In the genomic region with DNA sequence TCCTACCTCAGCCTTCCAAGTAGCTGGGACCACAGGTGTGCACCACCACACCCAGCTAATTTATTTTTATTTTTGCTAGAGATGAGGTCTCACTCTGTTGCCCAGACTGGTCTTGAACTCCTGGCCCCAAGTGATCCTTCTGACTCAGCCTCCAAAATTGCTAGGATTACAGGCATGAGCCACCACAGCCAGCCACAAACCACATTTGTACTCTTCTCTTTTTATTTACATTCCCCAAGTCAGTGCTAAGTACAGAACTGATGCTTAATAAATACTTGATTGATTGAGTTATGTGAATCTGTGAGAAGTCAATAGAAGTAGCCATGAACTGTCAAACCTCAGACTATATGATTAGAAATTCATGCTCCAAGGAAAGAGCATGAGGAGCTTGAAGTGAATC, we compare ENCODE assay signal across 26 cellular contexts. TPM values are rescaled to one million over a fixed set of nuclear protein-coding genes. Genes with fewer than 3 reads are reported as not detected.
DNase-seq lines count a peak whose midpoint lies in the region; ATAC-seq, FAIRE-seq and TF ChIP-seq lines count a peak whose summit lies in the region.
"Had no signal": no experiment of that assay in that cellular context is flagged by ENCODE, and none has a peak within 500 bp of the region (broad histone marks: within the 10 kb centered on the region; RNA-seq: fewer than 3 reads in every experiment).

No MANE protein-coding gene starts in this region.

- no peak overlapping the region for H3K4me3 ChIP-seq in mammary epithelial cell (replicated peaks in 1 of 3; ENCODE audit: insufficient read depth in 1 of 3, low read depth in 2 of 3, low read length in 3 of 3)
- no peak overlapping the region for H3K4me3 ChIP-seq in breast epithelium
- H3K4me3 ChIP-seq in astrocyte of the spinal cord (ENCODE audit: low read depth, low read length): no peak overlapping the region
- no peak overlapping the region for H3K4me3 ChIP-seq in HepG2 (replicated peaks in 1 of 3; ENCODE audit: insufficient read depth in 1 of 3, low read depth in 2 of 3, low read length in 3 of 3)
- H3K4me3 ChIP-seq in MG63: no peak overlapping the region
- H3K4me3 ChIP-seq: adrenal gland; BLaER1 treated with 17β-estradiol and CSF1 and Interleukin-3, amounts not matched to agents 10 nM and 100 nM; GM12878; stomach; tibial artery had no signal

- H3K79me2 ChIP-seq in mammary epithelial cell (ENCODE audit: insufficient read depth, low read length): no peaks in the 10 kb centered on the region
- no peaks in the 10 kb centered on the region for H3K79me2 ChIP-seq in HepG2 (ENCODE audit: insufficient read depth, low read length)

- TF ChIP-seq EP300 in HepG2 (IDR thresholded peaks at IDR 0.05; ENCODE audit: low read depth in 2 of 2, low read length in 2 of 2) (no peak), HepG2 (CRISPR knock-in tag; IDR thresholded peaks at IDR 0.05; ENCODE audit: borderline replicate concordance) (no peak)

- dilution Hi-C loops in mammary epithelial cell (cut with HindIII; ENCODE audit: low sequenced_read_pairs): loop anchor here (5.0 kb wide), 1 partner anchor 64 kb away; no protein-coding TSS in a partner anchor

- H3K27ac ChIP-seq in mammary epithelial cell (ENCODE audit: insufficient read depth, low read depth, low read length): no peak overlapping the region
- H3K27ac ChIP-seq in breast epithelium: no peak overlapping the region
- H3K27ac ChIP-seq in HepG2 (ENCODE audit: extremely low read length, insufficient read depth, low read length): no peak overlapping the region
- H3K27ac ChIP-seq: adrenal gland, stomach, tibial artery, WERI-Rb-1 had no signal

- in situ Hi-C loops in mammary epithelial cell (cut with MboI; ENCODE audit: low sequenced_read_pairs in 2 of 2) (no loop called here), astrocyte of the spinal cord (cut with HindIII; ENCODE audit: low sequenced_read_pairs) (no loop called here), HepG2 (cut with HindIII; ENCODE audit: extremely low pct_ligation_motif_present, low pct_unique_long_range_greater_than_20kb) (no loop called here)

- no peak overlapping the region for H2AFZ ChIP-seq in mammary epithelial cell (ENCODE audit: low read depth, low read length)
- H2AFZ ChIP-seq in HepG2 (ENCODE audit: low read length): no peak overlapping the region

- H3K27me3 ChIP-seq in mammary epithelial cell (ENCODE audit: insufficient read depth, low read length) (no peaks in the 10 kb centered on the region), breast epithelium (no peaks in the 10 kb centered on the region), HepG2 (ENCODE audit: control insufficient read depth in 1 of 2, insufficient read depth in 2 of 2, low read length in 2 of 2) (no peaks in the 10 kb centered on the region), MG63 (no peaks in the 10 kb centered on the region)
- H3K27me3 ChIP-seq: BLaER1 treated with 17β-estradiol and CSF1 and Interleukin-3, amounts not matched to agents 10 nM and 100 nM; stomach; tibial artery had no signal

- no TSS peak for BruUV-seq in mammary epithelial cell (replicated peaks; lab: Mats Ljungman, UMichigan)
- no TSS peak for BruUV-seq in HepG2 (replicated peaks; lab: Mats Ljungman, UMichigan)

- no peak for ATAC-seq in HepG2
- ATAC-seq: GM12878, left lobe of liver had no signal

- intact Hi-C loops in mammary epithelial cell (cut with micrococcal nuclease): no loop called here
- intact Hi-C loops in breast epithelium (cut with DNase I; ENCODE audit: low total_unique reads): no loop called here
- intact Hi-C loops in HepG2 (cut with micrococcal nuclease; ENCODE audit: unreplicated experiment): no loop called here

- no peaks in the 10 kb centered on the region for H3K9me3 ChIP-seq in mammary epithelial cell (replicated peaks; ENCODE audit: insufficient read depth, low read length)
- H3K9me3 ChIP-seq in breast epithelium: no peaks in the 10 kb centered on the region
- no peaks in the 10 kb centered on the region for H3K9me3 ChIP-seq in HepG2 (ENCODE audit: low read length)
- no peaks in the 10 kb centered on the region for H3K9me3 ChIP-seq in MG63
- H3K9me3 ChIP-seq: adrenal gland; BLaER1 treated with 17β-estradiol and CSF1 and Interleukin-3, amounts not matched to agents 10 nM and 100 nM; Caco-2; stomach; tibial artery had no signal

- peaks cover 22% of the 10 kb centered on the region for H3K4me1 ChIP-seq in mammary epithelial cell (ENCODE audit: insufficient read depth, low read length)
- H3K4me1 ChIP-seq in breast epithelium: no peaks in the 10 kb centered on the region
- H3K4me1 ChIP-seq in HepG2 (ENCODE audit: insufficient read depth, low read length): peaks cover 4% of the 10 kb centered on the region
- H3K4me1 ChIP-seq: Caco-2, stomach, tibial artery had no signal

- FAIRE-seq in frontal cortex (lab: Jason Lieb, UNC) (no peak), HepG2 (lab: Jason Lieb, UNC) (no peak)
- FAIRE-seq: endometrium, GM12878 had no signal

- H3K36me3 ChIP-seq in mammary epithelial cell (ENCODE audit: insufficient read depth, low read length): no peaks in the 10 kb centered on the region
- no peaks in the 10 kb centered on the region for H3K36me3 ChIP-seq in breast epithelium
- H3K36me3 ChIP-seq in HepG2 (replicated peaks in 1 of 2; ENCODE audit: control insufficient read depth in 1 of 2, insufficient read depth in 2 of 2, low read length in 2 of 2): no peaks in the 10 kb centered on the region
- H3K36me3 ChIP-seq in MG63: no peaks in the 10 kb centered on the region
- H3K36me3 ChIP-seq: adrenal gland; BLaER1 treated with 17β-estradiol and CSF1 and Interleukin-3, amounts not matched to agents 10 nM and 100 nM; stomach; tibial artery; WERI-Rb-1 had no signal

- CTCF ChIA-PET in mammary epithelial cell (lab: Charles Lee; ENCODE audit: low non-redundant PET): no interaction called here
- CTCF ChIA-PET in HepG2 (lab: Yijun Ruan, JAX; ENCODE audit: low intra/inter-chr PET ratio, low total read pairs): no interaction called here

- POLR2A ChIA-PET in HepG2 (lab: Yijun Ruan, JAX): no interaction called here

- TF ChIP-seq POLR2A in breast epithelium (IDR thresholded peaks at IDR 0.05) (no peak), HepG2 (IDR thresholded peaks at IDR 0.05; ENCODE audit: insufficient read depth in 1 of 2, low read depth in 2 of 2, low read length in 2 of 2) (no peak)

- TF ChIP-seq CTCF in mammary epithelial cell (conservative IDR thresholded peaks at IDR 0.05 in 1 of 2, IDR thresholded peaks at IDR 0.05 in 1 of 2; ENCODE audit: extremely low read depth in 1 of 2, insufficient read depth in 1 of 2, low read depth in 1 of 2, low read length in 2 of 2): no peak
- no peak for TF ChIP-seq CTCF in breast epithelium (IDR thresholded peaks at IDR 0.05)
- no peak for TF ChIP-seq CTCF in astrocyte of the spinal cord (IDR thresholded peaks at IDR 0.05; ENCODE audit: low read depth, low read length)
- no peak for TF ChIP-seq CTCF in HepG2 (CRISPR knock-in tag; IDR thresholded peaks at IDR 0.05)

- H4K20me1 ChIP-seq in mammary epithelial cell (ENCODE audit: insufficient read depth, low read length): no peaks in the 10 kb centered on the region
- no peaks in the 10 kb centered on the region for H4K20me1 ChIP-seq in HepG2 (ENCODE audit: insufficient read depth, low read length)
- H4K20me1 ChIP-seq: BLaER1 treated with 17β-estradiol and CSF1 and Interleukin-3, amounts not matched to agents 10 nM and 100 nM had no signal

- H3K4me2 ChIP-seq in mammary epithelial cell (ENCODE audit: insufficient read depth, low read depth, low read length) (no peak overlapping the region), HepG2 (ENCODE audit: low read depth, low read length) (no peak overlapping the region)

- H3K9ac ChIP-seq in mammary epithelial cell (ENCODE audit: insufficient read depth, low read length): no peak overlapping the region
- no peak overlapping the region for H3K9ac ChIP-seq in HepG2 (ENCODE audit: insufficient read depth, low read depth, low read length)
- H3K9ac ChIP-seq: BLaER1 treated with 17β-estradiol and CSF1 and Interleukin-3, amounts not matched to agents 10 nM and 100 nM had no signal

- DNase-seq in mammary epithelial cell (peak; percentile 13), breast epithelium (ENCODE audit: low spot score in 2 of 2) (no peak), HT1080 (ENCODE audit: low read depth) (peak; percentile 46), astrocyte of the spinal cord (ENCODE audit: low read depth, low spot score) (peak; percentile 55), renal cortical epithelial cell (ENCODE audit: low read depth) (peak; percentile 44), frontal cortex (ENCODE audit: low spot score in 2 of 2) (no peak), HepG2 (ENCODE audit: low spot score) (no peak), MG63 (no peak)
- DNase-seq: activated gamma-delta T cell, adrenal gland, Caco-2, DMS79, H7, Karpas-422, naive B cell, NCI-H1092 treated with DMSO at 0.1 percent for 48 hours, NCI-H1930, NCI-H2227 treated with DMSO at 0.1 percent for 48 hours, right cardiac atrium, stomach, tibial artery, WERI-Rb-1 had no signal

- TF ChIP-seq RAD21 in HepG2 (CRISPR knock-in tag; IDR thresholded peaks at IDR 0.05): no peak

RNA-seq across cellular contexts. Expression of a gene that starts 48.5 kb away (rescaled TPM):
- total RNA-seq in mammary epithelial cell: 1 to 10 TPM; 3.7 to 4.2 TPM
- 11.5 TPM for polyA plus RNA-seq in mammary epithelial cell
- polyA minus RNA-seq in mammary epithelial cell: 16.4 TPM
- 100 to 1,000 TPM in 1 of 3 donors, 10 to 100 TPM in 2; 28.2 to 133 (median 64.6) TPM for total RNA-seq in breast epithelium
- 13.7 and 15.5 TPM in 2 replicates for total RNA-seq in HT1080 (2014; rRNA removed; shearing (Covaris generic))
- 8.8 and 10.4 TPM in 2 replicates for polyA plus RNA-seq in HT1080 (2015; cell fraction: cytosol; rRNA removed)
- polyA plus RNA-seq in HT1080 (2015; cell fraction: nucleus; rRNA removed): 9.1 and 9.8 TPM in 2 replicates
- 6.8 and 8.2 TPM in 2 replicates for total RNA-seq in renal cortical epithelial cell
- total RNA-seq in frontal cortex: 12.6 TPM
- not detected in 2 replicates for total RNA-seq in HepG2 (2016; rRNA removed; fragmentation: Illumina TruSeq; extraction: Trizol)
- not detected in 2 replicates for total RNA-seq in HepG2 (2016; cell fraction: cytosol; rRNA removed; fragmentation: Illumina TruSeq; extraction: Trizol; ENCODE audit: low read depth)
- total RNA-seq in HepG2 (2016; cell fraction: insoluble cytoplasmic fraction; rRNA removed; fragmentation: Illumina TruSeq; extraction: Trizol): not detected in 2 replicates
- not detected in 2 replicates for total RNA-seq in HepG2 (2016; cell fraction: membrane; rRNA removed; fragmentation: Illumina TruSeq; extraction: Trizol)
- not detected in 2 replicates for total RNA-seq in HepG2 (2016; cell fraction: nucleus; rRNA removed; fragmentation: Illumina TruSeq; extraction: Trizol)
- not detected in 2 replicates for polyA plus RNA-seq in HepG2 (2011; rRNA removed)
- polyA plus RNA-seq in HepG2 (2011; cell fraction: cytosol; rRNA removed): not detected in 2 replicates
- not detected in 2 replicates for polyA plus RNA-seq in HepG2 (2011; cell fraction: nucleus; rRNA removed)
- polyA plus RNA-seq in HepG2 (2012): not detected in 2 replicates
- not detected in 2 replicates for polyA plus RNA-seq in HepG2 (2016; cell fraction: cytosol; fragmentation: Illumina TruSeq; extraction: Trizol; ENCODE audit: low read depth)
- not detected in 2 replicates for polyA plus RNA-seq in HepG2 (2016; cell fraction: insoluble cytoplasmic fraction; fragmentation: Illumina TruSeq; extraction: Trizol; ENCODE audit: low read depth)
- polyA plus RNA-seq in HepG2 (2016; cell fraction: membrane; fragmentation: Illumina TruSeq; extraction: Trizol; ENCODE audit: low read depth): not detected in 2 replicates
- polyA plus RNA-seq in HepG2 (2016; cell fraction: nucleus; fragmentation: Illumina TruSeq; extraction: Trizol; ENCODE audit: insufficient read depth, low read depth): not detected in 2 replicates
- polyA minus RNA-seq in HepG2 (2011; rRNA and poly(A)+ RNA removed; ENCODE audit: low replicate concordance): 0.33 TPM in 1 of 2 replicates, not detected in the other
- polyA minus RNA-seq in HepG2 (2011; cell fraction: cytosol; rRNA and poly(A)+ RNA removed): not detected in 2 replicates
- not detected in 2 replicates for polyA minus RNA-seq in HepG2 (2011; cell fraction: nucleus; rRNA and poly(A)+ RNA removed)
- total RNA-seq in MG63 (2014; rRNA removed; shearing (Covaris generic); ENCODE audit: low replicate concordance): 0.30 TPM in 1 of 2 replicates, not detected in the other
- total RNA-seq: Caco-2 had no signal

Comparison
In these comparisons a context has a peak if more than half of its experiments do, and no peak if none do; other contexts are left out.
1. DNase-seq: peak in mammary epithelial cell (single experiment), HT1080 (single experiment), astrocyte of the spinal cord (single experiment) and renal cortical epithelial cell (single experiment); none in breast epithelium (0 of 2), frontal cortex (0 of 2), HepG2 (single experiment) and MG63 (single experiment).